1 cellular context compared by ENCODE assay signal in the genomic region with DNA sequence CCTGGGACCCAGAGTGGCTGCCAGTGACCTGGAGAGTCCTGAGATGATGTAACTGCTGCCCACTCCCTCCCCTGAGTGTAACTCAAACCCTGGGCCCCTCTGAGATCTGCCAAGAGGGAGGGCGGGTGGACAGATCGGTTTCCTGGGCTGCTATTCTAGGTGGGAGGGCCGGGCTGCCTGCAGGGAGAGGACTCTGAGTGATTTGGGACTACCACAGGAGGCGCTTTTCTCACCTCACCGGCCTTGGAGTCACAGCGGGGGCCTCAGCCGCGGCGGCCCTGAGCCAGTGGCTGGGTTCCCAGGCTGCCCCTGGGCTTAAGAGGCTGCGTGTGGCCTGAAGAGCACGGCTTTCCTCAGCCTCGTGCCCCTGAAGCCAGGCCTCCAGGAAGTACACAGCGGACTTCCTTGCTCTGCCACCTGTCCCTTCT.
A peak's percentile ranks its signal among the peaks of the same experiment; 100 is the strongest.
TF ChIP-seq lines count a peak whose summit lies in the region.

No MANE protein-coding gene starts in this region.

TF ChIP-seq in K562, 482 proteins besides CTCF, POLR2A, EP300 and RAD21:
- no peak for TF ChIP-seq KDM1A (IDR thresholded peaks at IDR 0.05)
- TF ChIP-seq, protein P1, sequence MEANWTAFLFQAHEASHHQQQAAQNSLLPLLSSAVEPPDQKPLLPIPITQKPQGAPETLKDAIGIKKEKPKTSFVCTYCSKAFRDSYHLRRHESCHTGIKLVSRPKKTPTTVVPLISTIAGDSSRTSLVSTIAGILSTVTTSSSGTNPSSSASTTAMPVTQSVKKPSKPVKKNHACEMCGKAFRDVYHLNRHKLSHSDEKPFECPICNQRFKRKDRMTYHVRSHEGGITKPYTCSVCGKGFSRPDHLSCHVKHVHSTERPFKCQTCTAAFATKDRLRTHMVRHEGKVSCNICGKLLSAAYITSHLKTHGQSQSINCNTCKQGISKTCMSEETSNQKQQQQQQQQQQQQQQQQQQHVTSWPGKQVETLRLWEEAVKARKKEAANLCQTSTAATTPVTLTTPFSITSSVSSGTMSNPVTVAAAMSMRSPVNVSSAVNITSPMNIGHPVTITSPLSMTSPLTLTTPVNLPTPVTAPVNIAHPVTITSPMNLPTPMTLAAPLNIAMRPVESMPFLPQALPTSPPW (CRISPR knock-in tag; IDR thresholded peaks at IDR 0.05) = peak; percentile 10; the same call in 1 of the 2 replicates
- TF ChIP-seq, protein P2, sequence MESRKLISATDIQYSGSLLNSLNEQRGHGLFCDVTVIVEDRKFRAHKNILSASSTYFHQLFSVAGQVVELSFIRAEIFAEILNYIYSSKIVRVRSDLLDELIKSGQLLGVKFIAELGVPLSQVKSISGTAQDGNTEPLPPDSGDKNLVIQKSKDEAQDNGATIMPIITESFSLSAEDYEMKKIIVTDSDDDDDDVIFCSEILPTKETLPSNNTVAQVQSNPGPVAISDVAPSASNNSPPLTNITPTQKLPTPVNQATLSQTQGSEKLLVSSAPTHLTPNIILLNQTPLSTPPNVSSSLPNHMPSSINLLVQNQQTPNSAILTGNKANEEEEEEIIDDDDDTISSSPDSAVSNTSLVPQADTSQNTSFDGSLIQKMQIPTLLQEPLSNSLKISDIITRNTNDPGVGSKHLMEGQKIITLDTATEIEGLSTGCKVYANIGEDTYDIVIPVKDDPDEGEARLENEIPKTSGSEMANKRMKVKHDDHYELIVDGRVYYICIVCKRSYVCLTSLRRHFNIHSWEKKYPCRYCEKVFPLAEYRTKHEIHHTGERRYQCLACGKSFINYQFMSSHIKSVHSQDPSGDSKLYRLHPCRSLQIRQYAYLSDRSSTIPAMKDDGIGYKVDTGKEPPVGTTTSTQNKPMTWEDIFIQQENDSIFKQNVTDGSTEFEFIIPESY (CRISPR knock-in tag; IDR thresholded peaks at IDR 0.05) = peak; percentile 84
TF ChIP-seq in K562: peak in this region for 2.
